ENCODE assay signal across 24 cellular contexts in the genomic region with DNA sequence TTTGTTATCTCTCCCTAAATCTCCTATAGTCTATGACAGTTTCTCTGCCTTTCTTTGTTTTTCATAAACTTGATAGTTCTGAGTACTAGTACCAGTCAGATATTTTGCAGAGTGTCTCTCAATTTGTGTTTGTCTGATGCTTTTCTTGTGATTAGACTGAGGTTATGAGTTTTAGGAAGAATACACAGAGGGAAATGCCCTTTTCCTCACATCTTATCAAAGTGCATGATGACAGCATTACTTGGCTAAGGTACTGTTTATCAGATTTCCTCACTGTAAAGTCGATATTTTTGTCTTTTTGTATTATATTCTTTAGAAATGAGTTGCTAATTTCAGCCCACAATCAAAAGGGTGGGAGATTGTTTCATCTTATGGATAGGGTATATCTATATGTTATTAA. TPM values are rescaled to one million over a fixed set of nuclear protein-coding genes. Genes with fewer than 3 reads are reported as not detected.
DNase-seq lines count a peak whose midpoint lies in the region; ATAC-seq, FAIRE-seq and TF ChIP-seq lines count a peak whose summit lies in the region.
"Had no signal": no experiment of that assay in that cellular context is flagged by ENCODE, and none has a peak within 500 bp of the region (broad histone marks: within the 10 kb centered on the region; RNA-seq: fewer than 3 reads in every experiment).

No MANE protein-coding gene starts in this region.

- H3K27me3 ChIP-seq in liver (ENCODE audit: control insufficient read depth in 4 of 4, insufficient read depth in 4 of 4, low read length in 3 of 4) (no peaks in the 10 kb centered on the region), HepG2 (ENCODE audit: control insufficient read depth in 1 of 2, insufficient read depth in 2 of 2, low read length in 2 of 2) (no peaks in the 10 kb centered on the region), endothelial cell of umbilical vein (ENCODE audit: control insufficient read depth in 2 of 2, insufficient read depth in 2 of 2, low read length in 2 of 2) (no peaks in the 10 kb centered on the region), small intestine (ENCODE audit: control insufficient read depth in 2 of 2, insufficient read depth in 2 of 2, low read length in 2 of 2) (no peaks in the 10 kb centered on the region)
- H3K27me3 ChIP-seq: BE2C; BLaER1 treated with 17β-estradiol and CSF1 and Interleukin-3, amounts not matched to agents 10 nM and 100 nM had no signal

- in situ Hi-C loops in HepG2 (cut with HindIII; ENCODE audit: extremely low pct_ligation_motif_present, low pct_unique_long_range_greater_than_20kb): no loop called here

- H3K9me3 ChIP-seq in liver (ENCODE audit: control insufficient read depth in 4 of 4, low read length in 3 of 4): no peaks in the 10 kb centered on the region
- H3K9me3 ChIP-seq in HepG2 (ENCODE audit: low read length): no peaks in the 10 kb centered on the region
- H3K9me3 ChIP-seq in endothelial cell of umbilical vein (replicated peaks; ENCODE audit: control insufficient read depth, insufficient read depth, low read length): no peaks in the 10 kb centered on the region
- no peaks in the 10 kb centered on the region for H3K9me3 ChIP-seq in small intestine (ENCODE audit: control insufficient read depth, low read depth)
- H3K9me3 ChIP-seq: BE2C; BLaER1 treated with 17β-estradiol and CSF1 and Interleukin-3, amounts not matched to agents 10 nM and 100 nM had no signal

- CTCF ChIA-PET in HepG2 (lab: Yijun Ruan, JAX; ENCODE audit: low intra/inter-chr PET ratio, low total read pairs) (no interaction called here), endothelial cell of umbilical vein (lab: Charles Lee) (no interaction called here), GM10248 (lab: Yijun Ruan, JAX) (no interaction called here)

- TF ChIP-seq EP300 in HepG2 (IDR thresholded peaks at IDR 0.05; ENCODE audit: low read depth in 2 of 2, low read length in 2 of 2): no peak
- no peak for TF ChIP-seq EP300 in HepG2 (CRISPR knock-in tag; IDR thresholded peaks at IDR 0.05; ENCODE audit: borderline replicate concordance)

- dilution Hi-C loops in endothelial cell of umbilical vein (cut with MboI; ENCODE audit: extremely low pct_ligation_motif_present, low sequenced_read_pairs): no loop called here

- H4K20me1 ChIP-seq in HepG2 (ENCODE audit: insufficient read depth, low read length) (no peaks in the 10 kb centered on the region), endothelial cell of umbilical vein (replicated peaks; ENCODE audit: control insufficient read depth, extremely low read depth, insufficient read depth, low read length) (no peaks in the 10 kb centered on the region)
- H4K20me1 ChIP-seq: BLaER1 treated with 17β-estradiol and CSF1 and Interleukin-3, amounts not matched to agents 10 nM and 100 nM had no signal

- TF ChIP-seq CTCF in liver (IDR thresholded peaks at IDR 0.05; ENCODE audit: low read depth, low read length, missing input control) (no peak), HepG2 (CRISPR knock-in tag; IDR thresholded peaks at IDR 0.05) (no peak), endothelial cell of umbilical vein (IDR thresholded peaks at IDR 0.05; ENCODE audit: extremely low read depth in 1 of 2, insufficient read depth in 1 of 2, low read depth in 1 of 2, low read length in 2 of 2) (no peak), GM10248 (IDR thresholded peaks at IDR 0.05; ENCODE audit: control extremely low read depth, extremely low read depth, low read depth, missing control alignments) (no peak)

- H2AFZ ChIP-seq in HepG2 (ENCODE audit: low read length): no peak overlapping the region
- no peak overlapping the region for H2AFZ ChIP-seq in endothelial cell of umbilical vein (ENCODE audit: low read depth, low read length)
- H2AFZ ChIP-seq: GM23248 had no signal

- BruUV-seq in HepG2 (replicated peaks; lab: Mats Ljungman, UMichigan) (no TSS peak), endothelial cell of umbilical vein (replicated peaks; lab: Mats Ljungman, UMichigan) (no TSS peak)

- FAIRE-seq in HepG2 (lab: Jason Lieb, UNC): no peak
- no peak for FAIRE-seq in endothelial cell of umbilical vein (lab: Jason Lieb, UNC)
- peak; percentile 26 for FAIRE-seq in small intestine (lab: Jason Lieb, UNC)
- FAIRE-seq: A204.1, GM12891, GM18507, H1 had no signal

- no peak for DNase-seq in HepG2 (ENCODE audit: low spot score)
- DNase-seq in endothelial cell of umbilical vein (ENCODE audit: low read depth, low spot score): peak; percentile 42
- DNase-seq in small intestine: no peak
- DNase-seq in GM10248 (ENCODE audit: extremely low spot score): no peak
- DNase-seq: ACHN; AML-193; BE2C; CD4-positive, alpha-beta T cell; CD8-positive, alpha-beta memory T cell; DMS 273 treated with DMSO at 0.1 percent for 48 hours; DMS79; EL; GDM1; GM23248; H7; HCEC 1CT had no signal

- no peak overlapping the region for H3K4me2 ChIP-seq in HepG2 (ENCODE audit: low read depth, low read length)
- H3K4me2 ChIP-seq in endothelial cell of umbilical vein (ENCODE audit: insufficient read depth, low read length): no peak overlapping the region
- H3K4me2 ChIP-seq: BLaER1 treated with 17β-estradiol and CSF1 and Interleukin-3, amounts not matched to agents 10 nM and 100 nM had no signal

- TF ChIP-seq POLR2A in HepG2 (IDR thresholded peaks at IDR 0.05; ENCODE audit: insufficient read depth in 1 of 2, low read depth in 2 of 2, low read length in 2 of 2) (no peak), endothelial cell of umbilical vein (IDR thresholded peaks at IDR 0.05; ENCODE audit: low read depth, low read length) (no peak)

- no peaks in the 10 kb centered on the region for H3K9me1 ChIP-seq in endothelial cell of umbilical vein (replicated peaks; ENCODE audit: control insufficient read depth, extremely low read depth, insufficient read depth, low read length)

- H3K4me1 ChIP-seq in liver (ENCODE audit: control insufficient read depth in 4 of 4, insufficient read depth in 4 of 4, low read length in 3 of 4) (peaks cover 1 to 21% (median 4%) of the 10 kb centered on the region in 4 donors), HepG2 (ENCODE audit: insufficient read depth, low read length) (peaks cover 10% of the 10 kb centered on the region), endothelial cell of umbilical vein (ENCODE audit: control insufficient read depth, extremely low read depth, insufficient read depth, low read length) (peaks cover 6% of the 10 kb centered on the region), small intestine (ENCODE audit: control insufficient read depth in 2 of 2, insufficient read depth in 1 of 2, low read depth in 1 of 2, low read length in 1 of 2) (no peaks in the 10 kb centered on the region)
- H3K4me1 ChIP-seq: BE2C had no signal

- ATAC-seq in HepG2: no peak
- no peak for ATAC-seq in GM21390 (IDR thresholded peaks at IDR 0.05; ENCODE audit: unreplicated experiment)

- H3K79me2 ChIP-seq in HepG2 (ENCODE audit: insufficient read depth, low read length): no peaks in the 10 kb centered on the region
- peaks cover 24% of the 10 kb centered on the region for H3K79me2 ChIP-seq in endothelial cell of umbilical vein (ENCODE audit: control insufficient read depth, insufficient read depth, low read length)

- H3K9ac ChIP-seq in liver (ENCODE audit: low read depth in 1 of 2, low read length in 2 of 2) (no peak overlapping the region), HepG2 (ENCODE audit: insufficient read depth, low read depth, low read length) (no peak overlapping the region), endothelial cell of umbilical vein (replicated peaks; ENCODE audit: extremely low read depth, insufficient read depth, low read length) (no peak overlapping the region)
- H3K9ac ChIP-seq: BLaER1 treated with 17β-estradiol and CSF1 and Interleukin-3, amounts not matched to agents 10 nM and 100 nM; GM23248 had no signal

- H3K4me3 ChIP-seq in liver (ENCODE audit: low read depth in 1 of 3, low read length in 3 of 3) (no peak overlapping the region), HepG2 (replicated peaks in 1 of 3; ENCODE audit: insufficient read depth in 1 of 3, low read depth in 2 of 3, low read length in 3 of 3) (no peak overlapping the region), endothelial cell of umbilical vein (replicated peaks in 1 of 3; ENCODE audit: insufficient read depth in 1 of 3, low read depth in 1 of 3, low read length in 3 of 3) (no peak overlapping the region), small intestine (ENCODE audit: low read depth in 1 of 2, low read length in 2 of 2) (no peak overlapping the region)
- H3K4me3 ChIP-seq: BLaER1 treated with 17β-estradiol and CSF1 and Interleukin-3, amounts not matched to agents 10 nM and 100 nM; GM23248 had no signal

- POLR2A ChIA-PET in HepG2 (lab: Yijun Ruan, JAX): no interaction called here
- POLR2A ChIA-PET in endothelial cell of umbilical vein (lab: Charles Lee): no interaction called here
- POLR2A ChIA-PET in GM10248 (lab: Yijun Ruan, JAX): no interaction called here

- TF ChIP-seq RAD21 in liver (IDR thresholded peaks at IDR 0.05) (no peak), HepG2 (CRISPR knock-in tag; IDR thresholded peaks at IDR 0.05) (no peak)

- H3K36me3 ChIP-seq in liver (ENCODE audit: control insufficient read depth in 4 of 4, insufficient read depth in 3 of 4, low read depth in 1 of 4, low read length in 3 of 4) (no peaks in the 10 kb centered on the region), HepG2 (replicated peaks in 1 of 2; ENCODE audit: control insufficient read depth in 1 of 2, insufficient read depth in 2 of 2, low read length in 2 of 2) (no peaks in the 10 kb centered on the region), endothelial cell of umbilical vein (ENCODE audit: control insufficient read depth in 2 of 2, extremely low read depth in 1 of 2, insufficient read depth in 2 of 2, low read length in 2 of 2) (no peaks in the 10 kb centered on the region), small intestine (ENCODE audit: control insufficient read depth in 2 of 2, insufficient read depth in 2 of 2, low read length in 2 of 2) (no peaks in the 10 kb centered on the region)
- H3K36me3 ChIP-seq: BE2C; BLaER1 treated with 17β-estradiol and CSF1 and Interleukin-3, amounts not matched to agents 10 nM and 100 nM had no signal

- H3K27ac ChIP-seq in liver (ENCODE audit: low read depth in 1 of 2, low read length in 2 of 2) (peak overlapping the region in 1 of 2 donors; percentile 11), HepG2 (ENCODE audit: extremely low read length, insufficient read depth, low read length) (no peak overlapping the region), endothelial cell of umbilical vein (ENCODE audit: insufficient read depth, low read depth, low read length) (no peak overlapping the region), small intestine (ENCODE audit: low read depth in 1 of 2, low read length in 1 of 2) (no peak overlapping the region)
- H3K27ac ChIP-seq: 22Rv1; BLaER1 treated with 17β-estradiol and CSF1 and Interleukin-3, amounts not matched to agents 10 nM and 100 nM; GM23248 had no signal

- intact Hi-C loops in HepG2 (cut with micrococcal nuclease; ENCODE audit: unreplicated experiment) (no loop called here), endothelial cell of umbilical vein (cut with micrococcal nuclease) (loop anchor here (5.0 kb wide), 1 partner anchor 44 kb away; the partner anchor contains the start of gene GLCE)

- WGBS in liver: 13% methylated on average over 1 of the region's 1 CpG
- WGBS in HepG2 (ENCODE audit: low lambda C conversion rate): 6% methylated on average over 1 of the region's 1 CpG
- 12 to 41% (median 25%) methylated on average over 1 of the region's 1 CpG for WGBS in small intestine, 3 donors

RNA-seq across cellular contexts. Expression of gene GLCE, which starts 45.6 kb away (rescaled TPM):
- total RNA-seq in liver (10 to 100 TPM; 17.5 to 26.3 TPM), HepG2 (2016; rRNA removed; fragmentation: Illumina TruSeq; extraction: Trizol) (11.0 and 12.9 TPM in 2 replicates), endothelial cell of umbilical vein (79.8 and 86.6 TPM in 2 replicates)
- polyA plus RNA-seq in liver (1 to 10 TPM; 6.8 to 9.9 TPM), HepG2 (2011; rRNA removed) (21.4 and 23.4 TPM in 2 replicates), endothelial cell of umbilical vein (45.4 and 48.1 TPM in 2 replicates), small intestine (10 to 100 TPM; 18.2 to 38.9 (median 22.4) TPM)
- 7.1 and 9.3 TPM in 2 replicates for total RNA-seq in HepG2 (2016; cell fraction: cytosol; rRNA removed; fragmentation: Illumina TruSeq; extraction: Trizol; ENCODE audit: low read depth)
- 10.3 and 12.5 TPM in 2 replicates for total RNA-seq in HepG2 (2016; cell fraction: insoluble cytoplasmic fraction; rRNA removed; fragmentation: Illumina TruSeq; extraction: Trizol)
- total RNA-seq in HepG2 (2016; cell fraction: membrane; rRNA removed; fragmentation: Illumina TruSeq; extraction: Trizol): 8.0 and 10.0 TPM in 2 replicates
- total RNA-seq in HepG2 (2016; cell fraction: nucleus; rRNA removed; fragmentation: Illumina TruSeq; extraction: Trizol): 14.9 and 15.9 TPM in 2 replicates
- 10.4 and 19.7 TPM in 2 replicates for polyA plus RNA-seq in HepG2 (2011; cell fraction: cytosol; rRNA removed)
- 10.7 and 13.6 TPM in 2 replicates for polyA plus RNA-seq in HepG2 (2011; cell fraction: nucleus; rRNA removed)
- 13.7 TPM in 2 replicates for polyA plus RNA-seq in HepG2 (2012)
- polyA plus RNA-seq in HepG2 (2016; cell fraction: cytosol; fragmentation: Illumina TruSeq; extraction: Trizol; ENCODE audit: low read depth): 3.3 and 5.1 TPM in 2 replicates
- polyA plus RNA-seq in HepG2 (2016; cell fraction: insoluble cytoplasmic fraction; fragmentation: Illumina TruSeq; extraction: Trizol; ENCODE audit: low read depth): 9.0 and 10.0 TPM in 2 replicates
- 3.6 and 6.6 TPM in 2 replicates for polyA plus RNA-seq in HepG2 (2016; cell fraction: membrane; fragmentation: Illumina TruSeq; extraction: Trizol; ENCODE audit: low read depth)
- polyA plus RNA-seq in HepG2 (2016; cell fraction: nucleus; fragmentation: Illumina TruSeq; extraction: Trizol; ENCODE audit: insufficient read depth, low read depth): 14.1 and 14.8 TPM in 2 replicates
- 10.1 and 13.0 TPM in 2 replicates for polyA minus RNA-seq in HepG2 (2011; rRNA and poly(A)+ RNA removed; ENCODE audit: low replicate concordance)
- polyA minus RNA-seq in HepG2 (2011; cell fraction: cytosol; rRNA and poly(A)+ RNA removed): 25.0 and 28.1 TPM in 2 replicates
- 38.9 and 47.0 TPM in 2 replicates for polyA minus RNA-seq in HepG2 (2011; cell fraction: nucleus; rRNA and poly(A)+ RNA removed)
- 57.1 and 60.9 TPM in 2 replicates for polyA plus RNA-seq in endothelial cell of umbilical vein (2011; cell fraction: cytosol; rRNA removed)
- polyA plus RNA-seq in endothelial cell of umbilical vein (2011; cell fraction: nucleus; rRNA removed): 53.8 and 63.7 TPM in 2 replicates
- 55.5 and 102 TPM in 2 replicates for polyA plus RNA-seq in endothelial cell of umbilical vein (2012)
- 95.8 and 97.0 TPM in 2 replicates for polyA minus RNA-seq in endothelial cell of umbilical vein
- polyA minus RNA-seq in endothelial cell of umbilical vein (2011; cell fraction: cytosol; rRNA and poly(A)+ RNA removed): 9.9 TPM
- polyA minus RNA-seq in endothelial cell of umbilical vein (2011; cell fraction: nucleus; rRNA and poly(A)+ RNA removed): 62.0 and 86.7 TPM in 2 replicates
